ENCODE assay signal across 8 cellular contexts in the genomic region with DNA sequence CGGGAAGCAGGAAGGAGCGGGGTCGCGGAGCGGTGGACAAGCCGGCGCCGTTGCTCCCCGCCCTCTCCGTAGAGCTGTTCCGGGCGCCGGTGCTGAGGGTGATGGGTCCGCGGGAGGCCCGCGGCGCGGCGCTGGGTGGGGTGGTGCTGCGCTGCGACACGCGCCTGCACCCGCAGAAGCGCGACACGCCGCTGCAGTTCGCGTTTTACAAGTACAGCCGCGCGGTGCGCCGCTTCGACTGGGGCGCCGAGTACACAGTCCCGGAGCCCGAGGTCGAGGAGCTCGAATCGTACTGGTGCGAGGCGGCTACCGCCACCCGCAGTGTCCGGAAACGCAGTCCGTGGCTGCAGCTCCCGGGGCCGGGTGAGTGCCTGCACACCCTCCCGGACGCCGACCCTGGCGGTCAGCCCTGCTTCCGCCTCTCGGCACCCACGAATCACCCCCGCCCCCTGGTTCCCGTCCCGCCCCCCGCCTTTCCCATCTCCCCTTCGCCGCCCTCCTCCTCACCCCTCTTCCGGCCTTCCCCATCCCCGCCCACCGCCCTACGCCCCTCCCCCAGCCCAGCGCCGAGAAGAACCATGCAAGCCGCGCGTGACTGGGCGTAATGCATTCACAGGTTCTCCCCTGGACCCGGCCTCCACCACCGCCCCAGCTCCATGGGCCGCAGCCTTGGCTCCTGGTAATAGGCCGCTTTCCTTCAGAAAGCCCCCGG. TPM values are rescaled to one million over a fixed set of nuclear protein-coding genes. Genes with fewer than 3 reads are reported as not detected.
DNase-seq lines count a peak whose midpoint lies in the region; ATAC-seq, FAIRE-seq and TF ChIP-seq lines count a peak whose summit lies in the region.

No MANE protein-coding gene starts in this region.

- no peaks in the 10 kb centered on the region for H3K9me3 Mint-ChIP-seq in activated naive CD4-positive, alpha-beta T cell treated with anti-CD3 and anti-CD28 coated beads, Interleukin-2, amount 10 ng/mL, durations not matched to agents 7 days and 5 days

- TF ChIP-seq CTCF in D721Med (IDR thresholded peaks at IDR 0.05; ENCODE audit: insufficient read depth, missing control alignments) (no peak), neutrophil (IDR thresholded peaks at IDR 0.05) (peak; percentile 21), thoracic aorta (IDR thresholded peaks at IDR 0.05) (no peak)

- H3K27ac ChIP-seq in neutrophil (peak overlapping the region; percentile 64), thoracic aorta (peak overlapping the region; percentile 82 to 85)

- DNase-seq in D721Med (ENCODE audit: insufficient read length, low spot score) = peak; percentile 79
- DNase-seq in HUDEP-2 (lab: John Stamatoyannopoulos, UW; ENCODE audit: unreplicated experiment in 76 of 76) = peak in 72 of 76 experiments; percentile 38 to 93 (median 83)
- DNase-seq in SHP77 (lab: John Stamatoyannopoulos, UW) = peak; percentile 86 to 88
- DNase-seq in activated naive CD4-positive, alpha-beta T cell treated with anti-CD3 and anti-CD28 coated beads, Interleukin-2, amount 10 ng/mL, durations not matched to agents 7 days and 5 days = peak; percentile 82
- DNase-seq in germinal center (ENCODE audit: low spot score) = peak; percentile 79
- peak; percentile 63 for DNase-seq in thoracic aorta (ENCODE audit: low spot score)

- H3K27me3 ChIP-seq in neutrophil (peaks cover 100% of the 10 kb centered on the region), thoracic aorta (replicated peaks; ENCODE audit: insufficient read depth) (no peaks in the 10 kb centered on the region)

- H3K4me3 Mint-ChIP-seq in activated naive CD4-positive, alpha-beta T cell treated with anti-CD3 and anti-CD28 coated beads, Interleukin-2, amount 10 ng/mL, durations not matched to agents 7 days and 5 days = peak overlapping the region; percentile 76

- peak overlapping the region; percentile 78 to 82 for H3K4me3 ChIP-seq in neutrophil (ENCODE audit: low read depth in 1 of 2, low read length in 1 of 2)
- H3K4me3 ChIP-seq in thoracic aorta = peak overlapping the region; percentile 92

- H3K4me1 ChIP-seq in neutrophil (ENCODE audit: control insufficient read depth in 1 of 2, insufficient read depth in 1 of 2, low read depth in 1 of 2, low read length in 1 of 2) (peaks cover 19 to 20% of the 10 kb centered on the region in 2 experiments), thoracic aorta (ENCODE audit: control insufficient read depth in 1 of 2, low read depth in 2 of 2) (peaks cover 0 to 18% of the 10 kb centered on the region in 2 donors)

- ATAC-seq in GM21360 (IDR thresholded peaks at IDR 0.05; ENCODE audit: unreplicated experiment) (peak; percentile 48), thoracic aorta (ENCODE audit: insufficient number of reproducible peaks, low FRiP score, low read depth) (peak; percentile 63)

- no peaks in the 10 kb centered on the region for H3K9me3 ChIP-seq in neutrophil
- no peaks in the 10 kb centered on the region for H3K9me3 ChIP-seq in thoracic aorta

- no peaks in the 10 kb centered on the region for H3K36me3 ChIP-seq in neutrophil
- H3K36me3 ChIP-seq in thoracic aorta = no peaks in the 10 kb centered on the region

- no peak for FAIRE-seq in D721Med (lab: Jason Lieb, UNC)

- H3K36me3 Mint-ChIP-seq in activated naive CD4-positive, alpha-beta T cell treated with anti-CD3 and anti-CD28 coated beads, Interleukin-2, amount 10 ng/mL, durations not matched to agents 7 days and 5 days = no peaks in the 10 kb centered on the region

- peaks cover 80% of the 10 kb centered on the region for H3K27me3 Mint-ChIP-seq in activated naive CD4-positive, alpha-beta T cell treated with anti-CD3 and anti-CD28 coated beads, Interleukin-2, amount 10 ng/mL, durations not matched to agents 7 days and 5 days

- peak overlapping the region; percentile 88 for H3K27ac Mint-ChIP-seq in activated naive CD4-positive, alpha-beta T cell treated with anti-CD3 and anti-CD28 coated beads, Interleukin-2, amount 10 ng/mL, durations not matched to agents 7 days and 5 days

- peaks cover 49% of the 10 kb centered on the region for H3K4me1 Mint-ChIP-seq in activated naive CD4-positive, alpha-beta T cell treated with anti-CD3 and anti-CD28 coated beads, Interleukin-2, amount 10 ng/mL, durations not matched to agents 7 days and 5 days

- CTCF ChIA-PET in activated naive CD4-positive, alpha-beta T cell treated with anti-CD3 and anti-CD28 coated beads, Interleukin-2, amount 10 ng/mL, durations not matched to agents 7 days and 5 days (lab: Charles Lee) = interaction anchor here (0.6 to 1.3 kb wide), 7 partner anchors 11 to 1641 kb away, joined by 3 to 11 read pairs (median 3); no protein-coding TSS in a partner anchor

RNA-seq across cellular contexts. Expression of a gene that starts 5.4 kb away (rescaled TPM):
- under 1 TPM in 1 of 2 donors, not detected in 1; 0.68 TPM for total RNA-seq in thoracic aorta

RNA-seq across cellular contexts. Expression of a gene that starts 19.8 kb away (rescaled TPM):
- not detected for total RNA-seq in thoracic aorta

RNA-seq across cellular contexts. Expression of a gene that starts 22.8 kb away (rescaled TPM):
- total RNA-seq in thoracic aorta = 10 to 100 TPM; 17.3 to 27.9 TPM

RNA-seq across cellular contexts. Expression of a gene that starts 39.3 kb away (rescaled TPM):
- total RNA-seq in thoracic aorta = 10 to 100 TPM; 26.9 to 37.6 TPM

Comparison
In these comparisons a context has a peak if more than half of its experiments do, and no peak if none do; other contexts are left out.
1. Peak in every context shown above with its lines: DNase-seq, ATAC-seq, H3K4me3 ChIP-seq and H3K27ac ChIP-seq.